ENCODE assay signal across 14 cellular contexts in genomic region chr5:171462928-171463843, GRCh38. TPM values are rescaled to one million over a fixed set of nuclear protein-coding genes. Genes with fewer than 3 reads are reported as not detected.
"Had no signal": no experiment of that assay in that cellular context is flagged by ENCODE, and none has a peak within 500 bp of the region (broad histone marks: within the 10 kb centered on the region; RNA-seq: fewer than 3 reads in every experiment).

No MANE protein-coding gene starts in this region.

- ATAC-seq: activated CD4-positive, CD25-positive, alpha-beta regulatory T cell treated with anti-CD3 and anti-CD28 coated beads, Interleukin-2, amount 50 U/mL, for 24 hours; left lung; stimulated activated memory B cell treated with anti-CD40 and anti-IgM and Interleukin-4, amounts not matched to agents 10 μg/mL and 1 μg/mL and 100 μg/mL, for 72 hours had no signal

- H3K4me3 ChIP-seq: left lung, tibial artery had no signal

- DNase-seq: activated CD4-positive, alpha-beta T cell treated with anti-CD3 and anti-CD28 coated beads, Interleukin-2, amount 50 U/mL, for 1 hour; activated naive CD8-positive, alpha-beta T cell treated with anti-CD3 and anti-CD28 coated beads for 36 hours; cortex of kidney; effector memory CD4-positive, alpha-beta T cell; left lung; mammary epithelial cell; naive B cell; retina; stimulated activated CD4-positive, alpha-beta T cell treated with anti-CD3 and anti-CD28 coated beads, Interleukin-2, amount 100 ng/mL, for 48 hours; T1000; tibial artery had no signal

- H3K4me1 ChIP-seq: left lung, parathyroid adenoma, tibial artery had no signal

- H3K9me3 ChIP-seq: left lung, tibial artery had no signal

- H3K27ac ChIP-seq: left lung, parathyroid adenoma, tibial artery had no signal

- H3K36me3 ChIP-seq: left lung, tibial artery had no signal

RNA-seq across cellular contexts. Expression of gene FGF18, which starts 43.7 kb away (rescaled TPM):
- polyA plus RNA-seq: mammary epithelial cell had no signal
